23 cellular contexts compared by ENCODE assay signal in genomic region chr2:104945866-104946265, GRCh38.
A peak's percentile ranks its signal among the peaks of the same experiment; 100 is the strongest.
DNase-seq lines count a peak whose midpoint lies in the region; ATAC-seq and TF ChIP-seq lines count a peak whose summit lies in the region.
"Had no signal": no experiment of that assay in that cellular context is flagged by ENCODE, and none has a peak within 500 bp of the region (broad histone marks: within the 10 kb centered on the region; RNA-seq: fewer than 3 reads in every experiment).

No MANE protein-coding gene starts in this region.

- H3K27ac Mint-ChIP-seq in activated T-helper 17 cell treated with anti-CD3 and anti-CD28 coated beads, Interleukin-2, amount 50 U/mL, for 72 hours: no peak overlapping the region
- H3K27ac Mint-ChIP-seq: activated CD4-positive, alpha-beta T cell treated with anti-CD3 and anti-CD28 coated beads for 36 hours; activated naive CD4-positive, alpha-beta T cell treated with anti-CD3 and anti-CD28 coated beads, Interleukin-2, amount 50 U/mL, for 72 hours had no signal

- H3K9me3 Mint-ChIP-seq in activated T-helper 17 cell treated with anti-CD3 and anti-CD28 coated beads, Interleukin-2, amount 50 U/mL, for 72 hours: no peaks in the 10 kb centered on the region
- H3K9me3 Mint-ChIP-seq: activated naive CD4-positive, alpha-beta T cell treated with anti-CD3 and anti-CD28 coated beads, Interleukin-2, amount 50 U/mL, for 72 hours had no signal

- H3K9me2 ChIP-seq in hepatocyte (replicated peaks; ENCODE audit: insufficient read depth): no peaks in the 10 kb centered on the region

- TF ChIP-seq CTCF in hepatocyte (IDR thresholded peaks at IDR 0.05; ENCODE audit: poor library complexity): no peak

- H3K36me3 Mint-ChIP-seq in activated T-helper 17 cell treated with anti-CD3 and anti-CD28 coated beads, Interleukin-2, amount 50 U/mL, for 72 hours (ENCODE audit: low read depth): no peaks in the 10 kb centered on the region
- H3K36me3 Mint-ChIP-seq: activated naive CD4-positive, alpha-beta T cell treated with anti-CD3 and anti-CD28 coated beads, Interleukin-2, amount 50 U/mL, for 72 hours had no signal

- no peaks in the 10 kb centered on the region for H3K27me3 ChIP-seq in hepatocyte
- H3K27me3 ChIP-seq: BLaER1, upper lobe of left lung had no signal

- H3K4me3 Mint-ChIP-seq in activated T-helper 17 cell treated with anti-CD3 and anti-CD28 coated beads, Interleukin-2, amount 50 U/mL, for 72 hours: no peak overlapping the region
- H3K4me3 Mint-ChIP-seq: activated CD4-positive, alpha-beta T cell treated with anti-CD3 and anti-CD28 coated beads for 36 hours had no signal

- no peak for ATAC-seq in activated T-helper 17 cell treated with anti-CD3 and anti-CD28 coated beads, Interleukin-2, amount 50 U/mL, for 72 hours (replicated peaks)
- no peak for ATAC-seq in HG03139 (IDR thresholded peaks at IDR 0.05; ENCODE audit: unreplicated experiment)
- ATAC-seq: activated CD4-positive, alpha-beta T cell treated with anti-CD3 and anti-CD28 coated beads for 36 hours; activated naive CD4-positive, alpha-beta T cell treated with anti-CD3 and anti-CD28 coated beads, Interleukin-2, amount 50 U/mL, for 72 hours; GM12878; K562 had no signal

- H3K4me1 ChIP-seq in hepatocyte (ENCODE audit: insufficient read depth): no peaks in the 10 kb centered on the region
- H3K4me1 ChIP-seq: breast epithelium, prostate gland, upper lobe of left lung had no signal

- no peaks in the 10 kb centered on the region for H3K4me1 Mint-ChIP-seq in activated T-helper 17 cell treated with anti-CD3 and anti-CD28 coated beads, Interleukin-2, amount 50 U/mL, for 72 hours
- H3K4me1 Mint-ChIP-seq: activated CD4-positive, alpha-beta T cell treated with anti-CD3 and anti-CD28 coated beads for 36 hours had no signal

- H3K4me2 ChIP-seq in hepatocyte: no peak overlapping the region
- H3K4me2 ChIP-seq: BLaER1, PC-9 had no signal

- no peaks in the 10 kb centered on the region for H3K79me2 ChIP-seq in hepatocyte

- H3K36me3 ChIP-seq in hepatocyte (replicated peaks; ENCODE audit: insufficient read depth, low read depth): no peaks in the 10 kb centered on the region
- H3K36me3 ChIP-seq: BLaER1, breast epithelium, prostate gland, upper lobe of left lung had no signal

- 60% methylated on average over 3 of the region's 3 CpGs for WGBS in hepatocyte (ENCODE audit: low lambda C conversion rate, missing lambda C conversion rate)

- H2AFZ ChIP-seq in hepatocyte: no peak overlapping the region
- H2AFZ ChIP-seq: PC-9 had no signal

- peaks cover 30% of the 10 kb centered on the region for H3K27me3 Mint-ChIP-seq in activated T-helper 17 cell treated with anti-CD3 and anti-CD28 coated beads, Interleukin-2, amount 50 U/mL, for 72 hours

- H3K4me3 ChIP-seq in hepatocyte: no peak overlapping the region
- H3K4me3 ChIP-seq: BLaER1, breast epithelium, GM12878, K562, PC-9, prostate gland, upper lobe of left lung had no signal

- H3K9me3 ChIP-seq in hepatocyte (ENCODE audit: low read depth): no peaks in the 10 kb centered on the region
- H3K9me3 ChIP-seq: BLaER1, breast epithelium, prostate gland, upper lobe of left lung had no signal

- H4K20me1 ChIP-seq in hepatocyte (ENCODE audit: insufficient read depth, poor library complexity, severe bottlenecking): no peaks in the 10 kb centered on the region
- H4K20me1 ChIP-seq: BLaER1 had no signal

- H3K27ac ChIP-seq in caudate nucleus (ENCODE audit: low read depth, low read length) (peak overlapping the region; percentile 92), substantia nigra (ENCODE audit: low read depth, low read length, poor library complexity, severe bottlenecking) (peak overlapping the region; percentile 83), hepatocyte (no peak overlapping the region)
- H3K27ac ChIP-seq: BLaER1, breast epithelium, PC-9, prostate gland, upper lobe of left lung had no signal

- DNase-seq in NCI-H526 treated with DMSO at 0.1 percent for 48 hours (lab: John Stamatoyannopoulos, UW) (peak; percentile 59), caudate nucleus (lab: John Stamatoyannopoulos, UW) (peak in 24 of 61 donors; percentile 8 to 61 (median 28)), kidney tubule cell (ENCODE audit: low spot score) (peak; percentile 63), substantia nigra (lab: John Stamatoyannopoulos, UW) (peak in 38 of 49 donors; percentile 6 to 75 (median 34)), hepatocyte (ENCODE audit: low spot score) (no peak), GM19238 (ENCODE audit: insufficient read length, low spot score) (no peak)
- DNase-seq: activated CD4-positive, alpha-beta T cell treated with anti-CD3 and anti-CD28 coated beads for 36 hours; H7; mesenchymal stem cell; NCI-H1092; NCI-H187; PC-9; Right ventricle myocardium superior; stimulated activated CD4-positive, alpha-beta T cell treated with anti-CD3 and anti-CD28 coated beads, Interleukin-4, amount 100 ng/mL, for 24 hours; upper lobe of left lung had no signal

Comparison
In these comparisons a context has a peak if more than half of its experiments do, and no peak if none do; other contexts are left out.
1. DNase-seq: peak in NCI-H526 treated with DMSO at 0.1 percent for 48 hours (single experiment), kidney tubule cell (single experiment) and substantia nigra (38 of 49); none in hepatocyte (single experiment) and GM19238 (single experiment).